Comparison of ENCODE assay signal across 12 cellular contexts in the genomic region with DNA sequence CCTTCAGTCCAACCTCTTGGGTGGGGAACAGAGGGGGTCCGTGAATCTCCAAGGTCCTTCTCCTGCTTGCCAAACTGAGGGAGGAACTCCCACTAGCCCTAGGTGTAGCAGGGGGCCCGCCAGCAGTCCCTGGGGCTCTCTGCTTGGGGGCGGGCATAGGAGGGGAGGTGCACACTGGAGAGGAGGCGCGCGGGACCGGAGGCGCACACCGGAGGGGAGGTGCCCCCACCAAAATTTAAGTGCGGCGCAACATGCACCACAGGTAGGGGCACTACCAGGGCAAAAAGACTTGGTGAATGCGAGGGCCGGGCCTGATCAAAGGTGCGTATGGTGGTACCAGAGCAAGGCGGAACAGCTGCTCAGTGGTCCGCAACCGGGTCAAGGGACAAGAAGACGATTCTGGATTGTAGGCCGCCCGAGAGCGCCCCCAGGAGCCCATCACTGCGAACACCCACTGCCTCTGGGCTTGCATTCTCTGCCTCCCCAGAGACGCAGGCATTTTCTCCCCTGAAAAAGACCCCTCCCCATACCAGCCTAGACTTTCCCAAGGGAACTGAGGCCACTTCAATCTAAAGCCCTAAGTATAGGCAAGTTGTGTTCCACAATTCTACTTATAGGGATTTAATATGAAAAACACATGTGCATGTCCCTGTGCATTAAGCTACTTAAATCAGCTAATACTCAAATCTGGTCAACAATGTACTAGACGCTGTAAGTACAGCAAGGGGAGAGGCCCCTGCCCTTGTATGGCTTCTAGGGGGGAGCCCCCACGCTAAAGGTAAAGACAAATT. TPM values are rescaled to one million over a fixed set of nuclear protein-coding genes. Genes with fewer than 3 reads are reported as not detected.
DNase-seq lines count a peak whose midpoint lies in the region; ATAC-seq, FAIRE-seq and TF ChIP-seq lines count a peak whose summit lies in the region.
"Had no signal": no experiment of that assay in that cellular context is flagged by ENCODE, and none has a peak within 500 bp of the region (broad histone marks: within the 10 kb centered on the region; RNA-seq: fewer than 3 reads in every experiment).

No MANE protein-coding gene starts in this region.

- ATAC-seq in GM19395 (IDR thresholded peaks at IDR 0.05; ENCODE audit: unreplicated experiment) (no peak), GM19351 (IDR thresholded peaks at IDR 0.05; ENCODE audit: unreplicated experiment) (no peak)

- DNase-seq in GM10248 (ENCODE audit: extremely low spot score) = no peak
- DNase-seq in OCI-M1 (lab: John Stamatoyannopoulos, UW) = peak; percentile 22
- peak; percentile 49 for DNase-seq in endothelial cell of umbilical vein (ENCODE audit: low read depth, low spot score)
- peak; percentile 23 for DNase-seq in osteoblast (ENCODE audit: insufficient read length, low spot score, missing footprints)
- DNase-seq in frontal cortex (ENCODE audit: low spot score in 2 of 2) = no peak
- no peak for DNase-seq in medulla oblongata (ENCODE audit: extremely low spot score)
- DNase-seq: head of caudate nucleus, Kasumi-1 had no signal

- peak; percentile 33 for TF ChIP-seq CTCF in GM10248 (IDR thresholded peaks at IDR 0.05; ENCODE audit: control extremely low read depth, extremely low read depth, low read depth, missing control alignments)
- peak; percentile 34 to 51 for TF ChIP-seq CTCF in endothelial cell of umbilical vein (IDR thresholded peaks at IDR 0.05; ENCODE audit: extremely low read depth in 1 of 2, insufficient read depth in 1 of 2, low read depth in 1 of 2, low read length in 2 of 2)
- TF ChIP-seq CTCF in osteoblast (IDR thresholded peaks at IDR 0.05; ENCODE audit: extremely low read depth, low read depth, low read length) = no peak

- peak overlapping the region; percentile 100 for H3K4me2 ChIP-seq in endothelial cell of umbilical vein (ENCODE audit: insufficient read depth, low read length)
- H3K4me2 ChIP-seq in osteoblast (ENCODE audit: insufficient read depth, low read length) = peak overlapping the region; percentile 83

- peaks cover 15 to 30% of the 10 kb centered on the region in 2 experiments for H3K27me3 ChIP-seq in endothelial cell of umbilical vein (ENCODE audit: control insufficient read depth in 2 of 2, insufficient read depth in 2 of 2, low read length in 2 of 2)
- no peaks in the 10 kb centered on the region for H3K27me3 ChIP-seq in osteoblast (ENCODE audit: insufficient read depth, low read length)

- H2AFZ ChIP-seq in endothelial cell of umbilical vein (ENCODE audit: low read depth, low read length) (peak overlapping the region; percentile 88), osteoblast (ENCODE audit: low read length) (no peak overlapping the region)

- no TSS peak for BruUV-seq in endothelial cell of umbilical vein (replicated peaks; lab: Mats Ljungman, UMichigan)

- intact Hi-C loops in endothelial cell of umbilical vein (cut with micrococcal nuclease) = no loop called here

- no peak for TF ChIP-seq POLR2A in endothelial cell of umbilical vein (IDR thresholded peaks at IDR 0.05; ENCODE audit: low read depth, low read length)

- H3K79me2 ChIP-seq in endothelial cell of umbilical vein (ENCODE audit: control insufficient read depth, insufficient read depth, low read length) (no peaks in the 10 kb centered on the region), osteoblast (ENCODE audit: insufficient read depth, low read length) (no peaks in the 10 kb centered on the region)

- FAIRE-seq in endothelial cell of umbilical vein (lab: Jason Lieb, UNC) (no peak), frontal cortex (lab: Jason Lieb, UNC) (no peak)
- FAIRE-seq: H54, RCC 7860 had no signal

- peak overlapping the region; percentile 49 for H3K9ac ChIP-seq in endothelial cell of umbilical vein (replicated peaks; ENCODE audit: extremely low read depth, insufficient read depth, low read length)

- CTCF ChIA-PET in GM10248 (lab: Yijun Ruan, JAX) = interaction anchor here (0.7 to 4.5 kb wide), 9 partner anchors 9 to 102 kb away, joined by 3 to 20 read pairs (median 4); partner anchors contain the start of gene SMAD5
- CTCF ChIA-PET in endothelial cell of umbilical vein (lab: Charles Lee) = interaction anchor here (0.6 to 4.7 kb wide), 10 partner anchors 10 to 189 kb away, joined by 3 to 117 read pairs (median 6); no protein-coding TSS in a partner anchor

- H3K9me1 ChIP-seq in endothelial cell of umbilical vein (replicated peaks; ENCODE audit: control insufficient read depth, extremely low read depth, insufficient read depth, low read length) = no peaks in the 10 kb centered on the region

- dilution Hi-C loops in endothelial cell of umbilical vein (cut with MboI; ENCODE audit: extremely low pct_ligation_motif_present, low sequenced_read_pairs) = no loop called here

- H3K4me3 ChIP-seq in endothelial cell of umbilical vein (replicated peaks in 1 of 3; ENCODE audit: insufficient read depth in 1 of 3, low read depth in 1 of 3, low read length in 3 of 3) = peak overlapping the region; percentile 55 to 84 (median 64)
- H3K4me3 ChIP-seq in osteoblast (ENCODE audit: insufficient read depth, low read length) = peak overlapping the region; percentile 74

- H4K20me1 ChIP-seq in endothelial cell of umbilical vein (replicated peaks; ENCODE audit: control insufficient read depth, extremely low read depth, insufficient read depth, low read length) (no peaks in the 10 kb centered on the region), osteoblast (ENCODE audit: insufficient read depth, low read length) (no peaks in the 10 kb centered on the region)

- POLR2A ChIA-PET in GM10248 (lab: Yijun Ruan, JAX) (no interaction called here), endothelial cell of umbilical vein (lab: Charles Lee) (no interaction called here)

- H3K27ac ChIP-seq in endothelial cell of umbilical vein (ENCODE audit: insufficient read depth, low read depth, low read length) (no peak overlapping the region), osteoblast (ENCODE audit: low read depth, low read length) (no peak overlapping the region)

- no peaks in the 10 kb centered on the region for H3K9me3 ChIP-seq in endothelial cell of umbilical vein (replicated peaks; ENCODE audit: control insufficient read depth, insufficient read depth, low read length)
- no peaks in the 10 kb centered on the region for H3K9me3 ChIP-seq in osteoblast (ENCODE audit: low read depth, low read length)

- H3K4me1 ChIP-seq in endothelial cell of umbilical vein (ENCODE audit: control insufficient read depth, extremely low read depth, insufficient read depth, low read length) (peaks cover 13% of the 10 kb centered on the region), osteoblast (ENCODE audit: insufficient read depth, low read length) (peaks cover 3% of the 10 kb centered on the region)

- no peaks in the 10 kb centered on the region for H3K36me3 ChIP-seq in endothelial cell of umbilical vein (ENCODE audit: control insufficient read depth in 2 of 2, extremely low read depth in 1 of 2, insufficient read depth in 2 of 2, low read length in 2 of 2)
- no peaks in the 10 kb centered on the region for H3K36me3 ChIP-seq in osteoblast (ENCODE audit: insufficient read depth, low read length)

TF ChIP-seq in endothelial cell of umbilical vein, 7 proteins besides CTCF, POLR2A, EP300 and RAD21:
- TF ChIP-seq MYC (IDR thresholded peaks at IDR 0.05; ENCODE audit: low read depth, low read length) (no peak), POLR2AphosphoS5 (IDR thresholded peaks at IDR 0.05; ENCODE audit: insufficient read depth, low read depth, low read length) (no peak), EZH2 (IDR thresholded peaks at IDR 0.05; ENCODE audit: borderline replicate concordance, low read depth, low read length, severe bottlenecking) (no peak), JUN (IDR thresholded peaks at IDR 0.05; ENCODE audit: borderline replicate concordance, insufficient read depth, insufficient read length, low read depth) (no peak), GATA2 (IDR thresholded peaks at IDR 0.05; ENCODE audit: insufficient read depth, insufficient read length, low read depth, low read length) (no peak), FOS (IDR thresholded peaks at IDR 0.05; ENCODE audit: borderline replicate concordance, insufficient read depth, low read length) (no peak)
- TF ChIP-seq, protein P1, sequence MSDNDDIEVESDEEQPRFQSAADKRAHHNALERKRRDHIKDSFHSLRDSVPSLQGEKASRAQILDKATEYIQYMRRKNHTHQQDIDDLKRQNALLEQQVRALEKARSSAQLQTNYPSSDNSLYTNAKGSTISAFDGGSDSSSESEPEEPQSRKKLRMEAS (IDR thresholded peaks at IDR 0.05; ENCODE audit: insufficient read depth, insufficient read length) = no peak
TF ChIP-seq in endothelial cell of umbilical vein: peak in this region for 0.

RNA-seq across cellular contexts. Expression of gene TGFBI, which starts 50.6 kb away (rescaled TPM):
- total RNA-seq in endothelial cell of umbilical vein (6.5 and 8.7 TPM in 2 replicates), osteoblast (1,700 and 2,120 TPM in 2 replicates), frontal cortex (4.9 TPM)
- 18.0 and 18.9 TPM in 2 replicates for polyA plus RNA-seq in endothelial cell of umbilical vein
- polyA plus RNA-seq in endothelial cell of umbilical vein (2011; cell fraction: cytosol; rRNA removed) = 24.0 and 30.3 TPM in 2 replicates
- polyA plus RNA-seq in endothelial cell of umbilical vein (2011; cell fraction: nucleus; rRNA removed) = 25.3 and 32.0 TPM in 2 replicates
- 74.6 and 97.3 TPM in 2 replicates for polyA plus RNA-seq in endothelial cell of umbilical vein (2012)
- polyA minus RNA-seq in endothelial cell of umbilical vein = 20.9 and 23.9 TPM in 2 replicates
- polyA minus RNA-seq in endothelial cell of umbilical vein (2011; cell fraction: cytosol; rRNA and poly(A)+ RNA removed) = 16.9 TPM
- polyA minus RNA-seq in endothelial cell of umbilical vein (2011; cell fraction: nucleus; rRNA and poly(A)+ RNA removed) = 9.4 and 11.5 TPM in 2 replicates

RNA-seq across cellular contexts. Expression of gene SMAD5, which starts 53.3 kb away (rescaled TPM):
- total RNA-seq in endothelial cell of umbilical vein (65.4 and 66.0 TPM in 2 replicates), osteoblast (58.6 and 61.6 TPM in 2 replicates), frontal cortex (27.7 TPM)
- 26.0 and 27.1 TPM in 2 replicates for polyA plus RNA-seq in endothelial cell of umbilical vein
- 25.1 and 27.4 TPM in 2 replicates for polyA plus RNA-seq in endothelial cell of umbilical vein (2011; cell fraction: cytosol; rRNA removed)
- 29.4 and 52.4 TPM in 2 replicates for polyA plus RNA-seq in endothelial cell of umbilical vein (2011; cell fraction: nucleus; rRNA removed)
- polyA plus RNA-seq in endothelial cell of umbilical vein (2012) = 27.0 and 40.5 TPM in 2 replicates
- polyA minus RNA-seq in endothelial cell of umbilical vein = 80.9 and 117 TPM in 2 replicates
- polyA minus RNA-seq in endothelial cell of umbilical vein (2011; cell fraction: cytosol; rRNA and poly(A)+ RNA removed) = 60.4 TPM
- 53.9 and 78.1 TPM in 2 replicates for polyA minus RNA-seq in endothelial cell of umbilical vein (2011; cell fraction: nucleus; rRNA and poly(A)+ RNA removed)

Comparison
In these comparisons a context has a peak if more than half of its experiments do, and no peak if none do; other contexts are left out.
1. DNase-seq: peak in OCI-M1 (single experiment), endothelial cell of umbilical vein (single experiment) and osteoblast (single experiment); none in GM10248 (single experiment), frontal cortex (0 of 2) and medulla oblongata (single experiment).
2. RNA of gene TGFBI, which starts 50.6 kb away (total RNA-seq): 1,700 to 2,120 TPM in osteoblast; 6.5 to 8.7 TPM in endothelial cell of umbilical vein and 4.9 TPM in frontal cortex (single experiment); every median in the first group is over 100 times any median in the second.